ENCODE assay signal across 1 cellular context in genomic region chr15:80777836-80778620, GRCh38.
TF ChIP-seq lines count a peak whose summit lies in the region.

No MANE protein-coding gene starts in this region.

TF ChIP-seq in IMR-90, 13 proteins besides CTCF, POLR2A, EP300 and RAD21:
- TF ChIP-seq RFX5 (IDR thresholded peaks at IDR 0.05; ENCODE audit: low read depth, low read length) (no peak), MAZ (IDR thresholded peaks at IDR 0.05; ENCODE audit: borderline replicate concordance, low read depth, low read length) (no peak), SMC3 (IDR thresholded peaks at IDR 0.05; ENCODE audit: low read depth, low read length) (no peak), MAFK (IDR thresholded peaks at IDR 0.05; ENCODE audit: low read depth, low read length) (no peak), RCOR1 (IDR thresholded peaks at IDR 0.05; ENCODE audit: insufficient replicate concordance, low read length) (no peak), ELK1 (IDR thresholded peaks at IDR 0.05; ENCODE audit: borderline replicate concordance, low read depth, low read length) (no peak), FOS (IDR thresholded peaks at IDR 0.05; ENCODE audit: low read depth, low read length) (no peak), NFE2L2 (IDR thresholded peaks at IDR 0.05; ENCODE audit: low read depth, low read length) (no peak), USF2 (IDR thresholded peaks at IDR 0.05; ENCODE audit: low read depth, low read length) (no peak), CEBPB (IDR thresholded peaks at IDR 0.05; ENCODE audit: low read depth, low read length) (no peak), CHD1 (IDR thresholded peaks at IDR 0.05; ENCODE audit: low read depth, low read length) (no peak), BHLHE40 (IDR thresholded peaks at IDR 0.05; ENCODE audit: low read depth, low read length) (no peak), MXI1 (IDR thresholded peaks at IDR 0.05; ENCODE audit: borderline replicate concordance, low read depth, low read length) (no peak)
